ENCODE assay signal across 11 cellular contexts in the genomic region with DNA sequence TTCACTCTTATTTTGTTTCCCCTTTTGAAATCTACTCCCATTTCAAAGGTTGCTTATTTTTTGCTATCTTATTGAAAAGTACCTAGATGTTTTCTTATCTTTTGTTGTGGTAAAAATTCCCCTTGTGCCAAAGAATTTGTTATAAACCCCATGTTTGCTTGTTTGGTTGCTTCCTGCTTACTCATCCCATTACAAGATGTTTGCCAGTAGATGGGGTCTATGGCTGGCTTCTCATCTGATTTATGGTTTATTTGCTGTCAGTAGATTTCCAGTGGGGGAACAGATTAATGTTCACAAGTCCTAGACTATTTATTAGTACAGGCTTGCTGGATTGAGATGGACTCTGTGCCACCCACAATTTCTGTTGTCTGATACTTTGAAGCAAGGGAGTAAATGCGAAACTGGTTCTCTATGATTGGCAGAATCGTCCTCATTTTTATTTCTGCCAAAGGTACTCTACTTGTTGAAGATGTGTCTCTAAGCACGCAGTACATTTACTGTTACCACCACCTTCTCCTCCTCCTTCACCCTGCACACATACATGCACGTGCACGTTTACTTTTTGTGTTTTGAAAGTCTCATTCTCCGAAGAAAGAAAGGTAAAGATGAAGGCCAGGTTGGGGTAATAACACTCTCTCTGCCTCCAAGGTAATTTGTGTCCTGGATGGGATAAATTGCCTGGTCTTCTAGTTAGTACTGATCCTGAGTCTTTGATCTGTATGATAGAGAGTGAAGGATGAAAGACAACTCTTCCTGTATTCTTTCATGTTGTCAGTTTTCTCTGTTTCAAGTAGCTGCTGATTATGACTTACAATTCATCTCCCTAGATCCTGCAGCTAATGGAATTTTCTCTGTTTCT.
DNase-seq lines count a peak whose midpoint lies in the region; ATAC-seq and TF ChIP-seq lines count a peak whose summit lies in the region.
"Had no signal": no experiment of that assay in that cellular context is flagged by ENCODE, and none has a peak within 500 bp of the region (broad histone marks: within the 10 kb centered on the region; RNA-seq: fewer than 3 reads in every experiment).

No MANE protein-coding gene starts in this region.

- H3K4me3 ChIP-seq in ACC112 (ENCODE audit: low read depth, low read length) (peak overlapping the region; percentile 0; the same call in 1 of the 2 replicates), HEK293 (ENCODE audit: low read depth, low read length) (no peak overlapping the region), fibroblast of the aortic adventitia (ENCODE audit: low read depth, low read length) (no peak overlapping the region)
- H3K4me3 ChIP-seq: tibial artery had no signal

- no peak for ATAC-seq in HG03354 (IDR thresholded peaks at IDR 0.05; ENCODE audit: poor library complexity, severe bottlenecking, unreplicated experiment)

- no peaks in the 10 kb centered on the region for H3K27me3 ChIP-seq in ACC112 (ENCODE audit: insufficient read depth, low read length)
- H3K27me3 ChIP-seq: tibial artery had no signal

- H2AFZ ChIP-seq in ACC112 (ENCODE audit: low read length, unreplicated experiment) = no peak overlapping the region

- H3K79me2 ChIP-seq in ACC112 (ENCODE audit: control insufficient read depth, insufficient read depth, low read length, unreplicated experiment) = no peaks in the 10 kb centered on the region

- POLR2A ChIA-PET in HEK293 (lab: Yijun Ruan, JAX) = no interaction called here

- H3K27ac ChIP-seq in ACC112 (ENCODE audit: low read depth, low read length) (no peak overlapping the region), HEK293 (ENCODE audit: extremely low read depth, low read depth, low read length) (0 out of 2 replicates have a peak overlapping the region, but pooled peaks have one; percentile 2)
- H3K27ac ChIP-seq: tibial artery had no signal

- peak; percentile 57 for DNase-seq in SHP77 treated with DMSO at 0.1 percent for 48 hours (lab: John Stamatoyannopoulos, UW)
- peak; percentile 9 for DNase-seq in fibroblast of the aortic adventitia (ENCODE audit: low read depth)
- DNase-seq in KG1 (lab: John Stamatoyannopoulos, UW) = no peak
- no peak for DNase-seq in NCI-H526 (lab: John Stamatoyannopoulos, UW)
- DNase-seq in Ammon's horn (ENCODE audit: low spot score) = no peak
- DNase-seq: activated naive CD4-positive, alpha-beta T cell; CD4-positive, CD25-positive, alpha-beta regulatory T cell; tibial artery had no signal

- TF ChIP-seq CTCF in HEK293 (tag by site-specific recombination; IDR thresholded peaks at IDR 0.05) (no peak), fibroblast of the aortic adventitia (IDR thresholded peaks at IDR 0.05; ENCODE audit: insufficient read depth, low read length) (no peak)

- H3K9me3 ChIP-seq in HEK293 (ENCODE audit: control insufficient read depth, insufficient read depth, low read depth, low read length) = no peaks in the 10 kb centered on the region
- H3K9me3 ChIP-seq: tibial artery had no signal

- H3K4me1 ChIP-seq in ACC112 (ENCODE audit: control insufficient read depth, insufficient read depth, low read length, unreplicated experiment) (peaks cover 13% of the 10 kb centered on the region), HEK293 (ENCODE audit: control insufficient read depth, insufficient read depth, low read length) (peaks cover 18% of the 10 kb centered on the region)
- H3K4me1 ChIP-seq: tibial artery had no signal

- CTCF ChIA-PET in HEK293 (lab: Yijun Ruan, JAX) = no interaction called here

- H3K36me3 ChIP-seq in ACC112 (ENCODE audit: insufficient read depth, low read length) = no peaks in the 10 kb centered on the region
- H3K36me3 ChIP-seq in HEK293 (ENCODE audit: control insufficient read depth in 2 of 2, insufficient read depth in 1 of 2, low read length in 2 of 2) = no peaks in the 10 kb centered on the region
- H3K36me3 ChIP-seq: tibial artery had no signal

TF ChIP-seq in HEK293, 187 proteins besides CTCF, POLR2A, EP300 and RAD21 (continues in another document):
- no peak for TF ChIP-seq KLF1 (tag by site-specific recombination; IDR thresholded peaks at IDR 0.05)
- TF ChIP-seq, protein P1, sequence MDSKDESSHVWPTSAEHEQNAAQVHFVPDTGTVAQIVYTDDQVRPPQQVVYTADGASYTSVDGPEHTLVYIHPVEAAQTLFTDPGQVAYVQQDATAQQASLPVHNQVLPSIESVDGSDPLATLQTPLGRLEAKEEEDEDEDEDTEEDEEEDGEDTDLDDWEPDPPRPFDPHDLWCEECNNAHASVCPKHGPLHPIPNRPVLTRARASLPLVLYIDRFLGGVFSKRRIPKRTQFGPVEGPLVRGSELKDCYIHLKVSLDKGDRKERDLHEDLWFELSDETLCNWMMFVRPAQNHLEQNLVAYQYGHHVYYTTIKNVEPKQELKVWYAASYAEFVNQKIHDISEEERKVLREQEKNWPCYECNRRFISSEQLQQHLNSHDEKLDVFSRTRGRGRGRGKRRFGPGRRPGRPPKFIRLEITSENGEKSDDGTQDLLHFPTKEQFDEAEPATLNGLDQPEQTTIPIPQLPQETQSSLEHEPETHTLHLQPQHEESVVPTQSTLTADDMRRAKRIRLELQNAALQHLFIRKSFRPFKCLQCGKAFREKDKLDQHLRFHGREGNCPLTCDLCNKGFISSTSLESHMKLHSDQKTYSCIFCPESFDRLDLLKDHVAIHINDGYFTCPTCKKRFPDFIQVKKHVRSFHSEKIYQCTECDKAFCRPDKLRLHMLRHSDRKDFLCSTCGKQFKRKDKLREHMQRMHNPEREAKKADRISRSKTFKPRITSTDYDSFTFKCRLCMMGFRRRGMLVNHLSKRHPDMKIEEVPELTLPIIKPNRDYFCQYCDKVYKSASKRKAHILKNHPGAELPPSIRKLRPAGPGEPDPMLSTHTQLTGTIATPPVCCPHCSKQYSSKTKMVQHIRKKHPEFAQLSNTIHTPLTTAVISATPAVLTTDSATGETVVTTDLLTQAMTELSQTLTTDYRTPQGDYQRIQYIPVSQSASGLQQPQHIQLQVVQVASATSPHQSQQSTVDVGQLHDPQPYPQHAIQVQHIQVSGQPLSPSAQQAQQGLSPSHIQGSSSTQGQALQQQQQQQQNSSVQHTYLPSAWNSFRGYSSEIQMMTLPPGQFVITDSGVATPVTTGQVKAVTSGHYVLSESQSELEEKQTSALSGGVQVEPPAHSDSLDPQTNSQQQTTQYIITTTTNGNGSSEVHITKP (tag by site-specific recombination; IDR thresholded peaks at IDR 0.05) = peak; percentile 84
- 0 out of 2 replicates have a peak, but pooled peaks have one; percentile 10 for TF ChIP-seq IKZF3 (tag by site-specific recombination; IDR thresholded peaks at IDR 0.05)
- TF ChIP-seq ZEB2 (tag by site-specific recombination; IDR thresholded peaks at IDR 0.05) = 0 out of 2 replicates have a peak, but pooled peaks have one; percentile 14
- 0 out of 2 replicates have a peak, but pooled peaks have one; percentile 12 for TF ChIP-seq ZXDB (tag by site-specific recombination; IDR thresholded peaks at IDR 0.05)
- peak; percentile 68 for TF ChIP-seq SP7 (tag by site-specific recombination; IDR thresholded peaks at IDR 0.05)
- TF ChIP-seq, protein P2, sequence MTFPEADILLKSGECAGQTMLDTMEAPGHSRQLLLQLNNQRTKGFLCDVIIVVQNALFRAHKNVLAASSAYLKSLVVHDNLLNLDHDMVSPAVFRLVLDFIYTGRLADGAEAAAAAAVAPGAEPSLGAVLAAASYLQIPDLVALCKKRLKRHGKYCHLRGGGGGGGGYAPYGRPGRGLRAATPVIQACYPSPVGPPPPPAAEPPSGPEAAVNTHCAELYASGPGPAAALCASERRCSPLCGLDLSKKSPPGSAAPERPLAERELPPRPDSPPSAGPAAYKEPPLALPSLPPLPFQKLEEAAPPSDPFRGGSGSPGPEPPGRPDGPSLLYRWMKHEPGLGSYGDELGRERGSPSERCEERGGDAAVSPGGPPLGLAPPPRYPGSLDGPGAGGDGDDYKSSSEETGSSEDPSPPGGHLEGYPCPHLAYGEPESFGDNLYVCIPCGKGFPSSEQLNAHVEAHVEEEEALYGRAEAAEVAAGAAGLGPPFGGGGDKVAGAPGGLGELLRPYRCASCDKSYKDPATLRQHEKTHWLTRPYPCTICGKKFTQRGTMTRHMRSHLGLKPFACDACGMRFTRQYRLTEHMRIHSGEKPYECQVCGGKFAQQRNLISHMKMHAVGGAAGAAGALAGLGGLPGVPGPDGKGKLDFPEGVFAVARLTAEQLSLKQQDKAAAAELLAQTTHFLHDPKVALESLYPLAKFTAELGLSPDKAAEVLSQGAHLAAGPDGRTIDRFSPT (tag by site-specific recombination; IDR thresholded peaks at IDR 0.05) = no peak
- no peak for TF ChIP-seq ZNF514 (tag by site-specific recombination; IDR thresholded peaks at IDR 0.05)
- TF ChIP-seq, protein P3, sequence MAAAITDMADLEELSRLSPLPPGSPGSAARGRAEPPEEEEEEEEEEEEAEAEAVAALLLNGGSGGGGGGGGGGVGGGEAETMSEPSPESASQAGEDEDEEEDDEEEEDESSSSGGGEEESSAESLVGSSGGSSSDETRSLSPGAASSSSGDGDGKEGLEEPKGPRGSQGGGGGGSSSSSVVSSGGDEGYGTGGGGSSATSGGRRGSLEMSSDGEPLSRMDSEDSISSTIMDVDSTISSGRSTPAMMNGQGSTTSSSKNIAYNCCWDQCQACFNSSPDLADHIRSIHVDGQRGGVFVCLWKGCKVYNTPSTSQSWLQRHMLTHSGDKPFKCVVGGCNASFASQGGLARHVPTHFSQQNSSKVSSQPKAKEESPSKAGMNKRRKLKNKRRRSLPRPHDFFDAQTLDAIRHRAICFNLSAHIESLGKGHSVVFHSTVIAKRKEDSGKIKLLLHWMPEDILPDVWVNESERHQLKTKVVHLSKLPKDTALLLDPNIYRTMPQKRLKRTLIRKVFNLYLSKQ (tag by site-specific recombination; IDR thresholded peaks at IDR 0.05; ENCODE audit: borderline replicate concordance) = no peak

Comparison
In these comparisons a context has a peak if more than half of its experiments do, and no peak if none do; other contexts are left out.
1. DNase-seq: peak in SHP77 treated with DMSO at 0.1 percent for 48 hours (single experiment) and fibroblast of the aortic adventitia (single experiment); none in KG1 (single experiment), NCI-H526 (0 of 2) and Ammon's horn (single experiment).